Comparison of ENCODE assay signal across 14 cellular contexts in genomic region chrX:19750028-19750786, GRCh38.
A peak's percentile ranks its signal among the peaks of the same experiment; 100 is the strongest.
DNase-seq lines count a peak whose midpoint lies in the region; ATAC-seq and TF ChIP-seq lines count a peak whose summit lies in the region.
"Had no signal": no experiment of that assay in that cellular context is flagged by ENCODE, and none has a peak within 500 bp of the region (broad histone marks: within the 10 kb centered on the region; RNA-seq: fewer than 3 reads in every experiment).

No MANE protein-coding gene starts in this region.

- no peak for TF ChIP-seq CTCF in natural killer cell (IDR thresholded peaks at IDR 0.05)
- TF ChIP-seq CTCF in neural progenitor cell (IDR thresholded peaks at IDR 0.05): no peak

- peaks cover 8% of the 10 kb centered on the region for H3K9me3 ChIP-seq in neural progenitor cell (ENCODE audit: low read depth)
- H3K9me3 ChIP-seq: A549, suprapubic skin had no signal

- no peaks in the 10 kb centered on the region for H3K79me2 ChIP-seq in neural progenitor cell (ENCODE audit: low read depth)

- peaks cover 81 to 84% of the 10 kb centered on the region in 2 donors for H3K4me1 Mint-ChIP-seq in natural killer cell
- peaks cover 17% of the 10 kb centered on the region for H3K4me1 Mint-ChIP-seq in neural progenitor cell

- H3K27me3 Mint-ChIP-seq in natural killer cell (ENCODE audit: low read depth in 2 of 2) (no peaks in the 10 kb centered on the region), neural progenitor cell (ENCODE audit: insufficient read depth, low read depth) (no peaks in the 10 kb centered on the region)

- H3K36me3 ChIP-seq in neural progenitor cell: no peaks in the 10 kb centered on the region
- H3K36me3 ChIP-seq: suprapubic skin had no signal

- intact Hi-C loops in natural killer cell (cut with micrococcal nuclease): no loop called here

- no peak overlapping the region for H3K27ac ChIP-seq in neural progenitor cell
- H3K27ac ChIP-seq: A549, suprapubic skin had no signal

- no peaks in the 10 kb centered on the region for H3K27me3 ChIP-seq in neural progenitor cell
- H3K27me3 ChIP-seq: suprapubic skin had no signal

- peak; percentile 41 for ATAC-seq in HG02642 (IDR thresholded peaks at IDR 0.05; ENCODE audit: poor library complexity, unreplicated experiment)
- peak; percentile 30 to 49 (median 48) for ATAC-seq in natural killer cell
- ATAC-seq: A549 had no signal

- H3K4me3 Mint-ChIP-seq in natural killer cell (peak overlapping the region; percentile 62), neural progenitor cell (no peak overlapping the region)
- H3K4me3 Mint-ChIP-seq: nephron progenitor cell had no signal

- no peak overlapping the region for H2AFZ ChIP-seq in neural progenitor cell (replicated peaks)

- H3K9ac ChIP-seq in neural progenitor cell: no peak overlapping the region

- H3K36me3 Mint-ChIP-seq in natural killer cell: no peaks in the 10 kb centered on the region
- no peaks in the 10 kb centered on the region for H3K36me3 Mint-ChIP-seq in neural progenitor cell

- H4K20me1 ChIP-seq in neural progenitor cell (ENCODE audit: low read depth): no peaks in the 10 kb centered on the region

- peaks cover 5% of the 10 kb centered on the region for H3F3A ChIP-seq in neural progenitor cell (ENCODE audit: low read depth)

- DNase-seq in SHP77 (lab: John Stamatoyannopoulos, UW) (peak; percentile 12 to 29), SHP77 treated with DMSO at 0.1 percent for 48 hours (lab: John Stamatoyannopoulos, UW) (no peak), natural killer cell (no peak), medulla oblongata (ENCODE audit: extremely low spot score) (no peak), neural progenitor cell (ENCODE audit: low spot score) (no peak), T1000 (lab: John Stamatoyannopoulos, UW) (no peak)
- DNase-seq: GF-D8, NCI-H1092 treated with DMSO at 0.1 percent for 48 hours, OCI-M1 had no signal

- peaks cover 5% of the 10 kb centered on the region for H3K4me1 ChIP-seq in neural progenitor cell
- H3K4me1 ChIP-seq: A549, suprapubic skin had no signal

- H3K4me3 ChIP-seq in neural progenitor cell: no peak overlapping the region
- H3K4me3 ChIP-seq: A549, suprapubic skin had no signal

- H3K9me3 Mint-ChIP-seq in natural killer cell: no peaks in the 10 kb centered on the region
- peaks cover 22% of the 10 kb centered on the region for H3K9me3 Mint-ChIP-seq in neural progenitor cell

- peak; percentile 20; the same call in 1 of the 2 replicates for TF ChIP-seq POLR2A in Raji (IDR thresholded peaks at IDR 0.05; ENCODE audit: insufficient read depth, low read depth, low read length)

- H3K4me2 ChIP-seq in neural progenitor cell: no peak overlapping the region
- H3K4me2 ChIP-seq: A549 had no signal

- peak overlapping the region; percentile 84 to 98 for H3K27ac Mint-ChIP-seq in natural killer cell
- H3K27ac Mint-ChIP-seq in neural progenitor cell: no peak overlapping the region
- H3K27ac Mint-ChIP-seq: nephron progenitor cell had no signal

Comparison
In these comparisons a context has a peak if more than half of its experiments do, and no peak if none do; other contexts are left out.
1. DNase-seq: peak in SHP77 (2 of 2); none in SHP77 treated with DMSO at 0.1 percent for 48 hours (single experiment), natural killer cell (single experiment), medulla oblongata (single experiment), neural progenitor cell (single experiment) and T1000 (single experiment).